Comparison of ENCODE assay signal across 11 cellular contexts in the genomic region with DNA sequence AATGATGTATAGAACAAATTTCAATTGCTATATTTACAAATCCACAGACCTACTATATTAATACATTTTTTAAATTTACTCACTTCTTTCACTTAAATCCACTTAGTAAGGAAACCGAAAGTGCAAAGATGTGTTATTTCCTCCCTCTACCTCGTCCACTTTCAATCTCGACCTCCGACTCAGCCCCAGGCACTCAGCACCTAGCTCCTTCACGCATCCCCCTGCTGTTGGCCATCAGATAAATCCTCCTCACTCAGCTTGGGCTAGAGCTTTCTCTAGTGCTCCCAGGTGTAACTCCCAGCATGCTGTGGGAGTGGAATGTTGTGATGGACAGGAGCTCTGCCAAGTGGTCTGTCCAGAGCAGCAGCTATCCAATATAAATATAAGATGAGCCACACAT. TPM values are rescaled to one million over a fixed set of nuclear protein-coding genes. Genes with fewer than 3 reads are reported as not detected.
DNase-seq lines count a peak whose midpoint lies in the region; ATAC-seq and TF ChIP-seq lines count a peak whose summit lies in the region.
"Had no signal": no experiment of that assay in that cellular context is flagged by ENCODE, and none has a peak within 500 bp of the region (broad histone marks: within the 10 kb centered on the region; RNA-seq: fewer than 3 reads in every experiment).

No MANE protein-coding gene starts in this region.

- H3K4me3 Mint-ChIP-seq in activated T-helper 17 cell treated with anti-CD3 and anti-CD28 coated beads, Interleukin-2, amount 50 U/mL, for 72 hours: peak overlapping the region; percentile 14
- H3K4me3 Mint-ChIP-seq: activated naive CD8-positive, alpha-beta T cell; T-helper 1 cell treated with Interleukin-12 subunit alpha and Interleukin-12 subunit beta and Interleukin-4 antibody, amounts not matched to agents 30 μg/mL and 1 μg/mL, for 36 hours had no signal

- no peaks in the 10 kb centered on the region for H3K36me3 Mint-ChIP-seq in activated T-helper 17 cell treated with anti-CD3 and anti-CD28 coated beads, Interleukin-2, amount 50 U/mL, for 72 hours (ENCODE audit: low read depth)
- H3K36me3 Mint-ChIP-seq: activated naive CD8-positive, alpha-beta T cell had no signal

- TF ChIP-seq POLR2A in upper lobe of left lung (IDR thresholded peaks at IDR 0.05): no peak

- no peak overlapping the region for H3K27ac ChIP-seq in upper lobe of left lung

- no peaks in the 10 kb centered on the region for H3K27me3 Mint-ChIP-seq in activated T-helper 17 cell treated with anti-CD3 and anti-CD28 coated beads, Interleukin-2, amount 50 U/mL, for 72 hours
- H3K27me3 Mint-ChIP-seq: activated naive CD8-positive, alpha-beta T cell had no signal

- no peaks in the 10 kb centered on the region for H3K27me3 ChIP-seq in upper lobe of left lung

- TF ChIP-seq CTCF in upper lobe of left lung (IDR thresholded peaks at IDR 0.05): no peak

- H3K36me3 ChIP-seq in upper lobe of left lung: no peaks in the 10 kb centered on the region

- ATAC-seq in GM18498 (IDR thresholded peaks at IDR 0.05; ENCODE audit: unreplicated experiment) (peak; percentile 90), GM19467 (IDR thresholded peaks at IDR 0.05; ENCODE audit: unreplicated experiment) (peak; percentile 93), HG03064 (IDR thresholded peaks at IDR 0.05; ENCODE audit: low read depth, unreplicated experiment) (peak; percentile 95), upper lobe of left lung (ENCODE audit: low FRiP score in 2 of 2) (no peak)
- peak; percentile 64 for ATAC-seq in activated T-helper 17 cell treated with anti-CD3 and anti-CD28 coated beads, Interleukin-2, amount 50 U/mL, for 72 hours (replicated peaks)

- H3K27ac Mint-ChIP-seq in activated T-helper 17 cell treated with anti-CD3 and anti-CD28 coated beads, Interleukin-2, amount 50 U/mL, for 72 hours: no peak overlapping the region
- H3K27ac Mint-ChIP-seq: activated naive CD8-positive, alpha-beta T cell; T-helper 1 cell treated with Interleukin-12 subunit alpha and Interleukin-12 subunit beta and Interleukin-4 antibody, amounts not matched to agents 30 μg/mL and 1 μg/mL, for 36 hours had no signal

- H3K4me1 ChIP-seq in upper lobe of left lung: no peaks in the 10 kb centered on the region

- H3K4me1 Mint-ChIP-seq in activated T-helper 17 cell treated with anti-CD3 and anti-CD28 coated beads, Interleukin-2, amount 50 U/mL, for 72 hours: peaks cover 5% of the 10 kb centered on the region

- H3K4me3 ChIP-seq in upper lobe of left lung: no peak overlapping the region

- DNase-seq in upper lobe of left lung (no peak), dermis blood vessel endothelial cell (no peak), cerebellar cortex (ENCODE audit: low spot score) (no peak)
- no peak for DNase-seq in activated naive CD4-positive, alpha-beta T cell treated with anti-CD3 and anti-CD28 coated beads, Interleukin-2, amount 50 U/mL, for 16 hours
- DNase-seq: midbrain had no signal

- no peak for TF ChIP-seq EP300 in upper lobe of left lung (IDR thresholded peaks at IDR 0.05)

- WGBS in upper lobe of left lung, 2 donors: 61 to 64% methylated on average over 5 of the region's 5 CpGs

- H3K9me3 ChIP-seq in upper lobe of left lung: no peaks in the 10 kb centered on the region

- no peaks in the 10 kb centered on the region for H3K9me3 Mint-ChIP-seq in activated T-helper 17 cell treated with anti-CD3 and anti-CD28 coated beads, Interleukin-2, amount 50 U/mL, for 72 hours
- H3K9me3 Mint-ChIP-seq: T-helper 1 cell treated with Interleukin-12 subunit alpha and Interleukin-12 subunit beta and Interleukin-4 antibody, amounts not matched to agents 30 μg/mL and 1 μg/mL, for 36 hours had no signal

RNA-seq across cellular contexts. Expression of a gene that starts 26.7 kb away (rescaled TPM):
- 1 to 10 TPM; 4.6 to 8.3 TPM for total RNA-seq in activated T-helper 17 cell treated with anti-CD3 and anti-CD28 coated beads, Interleukin-2, amount 50 U/mL, for 72 hours
- 10 to 100 TPM in 3 of 6 donors, 1 to 10 TPM in 3; 5.9 to 26.2 (median 10.1) TPM for total RNA-seq in upper lobe of left lung
- total RNA-seq in dermis blood vessel endothelial cell: 1.7 and 1.9 TPM in 2 replicates

RNA-seq across cellular contexts. Expression of a gene that starts 45.0 kb away (rescaled TPM):
- total RNA-seq in activated T-helper 17 cell treated with anti-CD3 and anti-CD28 coated beads, Interleukin-2, amount 50 U/mL, for 72 hours: 10 to 100 TPM; 38.5 to 52.0 TPM
- total RNA-seq in upper lobe of left lung (10 to 100 TPM; 20.6 to 90.9 (median 68.8) TPM), dermis blood vessel endothelial cell (19.9 and 22.7 TPM in 2 replicates)

Comparison
In these comparisons a context has a peak if more than half of its experiments do, and no peak if none do; other contexts are left out.
1. ATAC-seq: peak in GM18498 (single experiment), GM19467 (single experiment), HG03064 (single experiment) and activated T-helper 17 cell treated with anti-CD3 and anti-CD28 coated beads, Interleukin-2, amount 50 U/mL, for 72 hours (single experiment); none in upper lobe of left lung (0 of 2).